8 cellular contexts compared by ENCODE assay signal in the genomic region with DNA sequence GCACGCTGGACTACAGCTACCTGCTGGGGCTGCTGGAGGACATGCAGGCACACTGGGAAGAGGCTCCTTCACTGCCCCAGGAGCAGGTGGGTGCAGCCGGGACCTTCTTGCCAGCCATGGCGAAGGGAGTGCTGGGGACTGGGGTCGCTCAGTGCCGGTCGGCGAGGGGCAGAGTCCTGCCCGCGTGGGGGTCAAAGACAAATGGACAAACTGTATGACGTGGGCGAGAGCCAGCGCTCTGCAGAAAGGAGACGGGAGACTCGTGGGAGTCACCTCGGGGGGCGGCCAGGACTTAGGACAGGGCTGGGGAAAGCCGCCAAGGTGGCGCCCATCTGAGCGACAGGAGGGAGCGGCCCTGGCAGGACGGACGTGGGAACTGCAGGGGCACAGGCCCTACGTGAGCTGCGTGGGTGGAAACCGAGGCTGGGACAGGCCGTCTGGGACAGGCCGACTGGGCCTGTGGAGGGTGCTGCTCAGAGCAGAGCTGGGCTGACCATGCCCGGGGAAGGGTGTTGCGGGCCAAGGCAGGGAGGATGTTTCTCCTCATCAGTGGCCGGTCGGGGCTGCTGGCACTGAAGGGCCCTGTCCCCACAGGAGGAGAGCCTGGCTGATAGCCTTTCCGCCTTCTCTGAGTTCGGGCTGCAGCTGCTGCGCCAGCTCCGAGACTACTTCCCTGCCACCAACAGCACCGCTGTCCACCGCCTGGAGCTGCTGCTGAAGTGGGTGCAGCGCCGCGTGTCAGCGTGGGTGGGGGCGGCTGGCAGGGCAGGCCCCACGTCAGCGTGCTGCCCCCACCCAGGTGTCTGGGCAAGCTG. TPM values are rescaled to one million over a fixed set of nuclear protein-coding genes. Genes with fewer than 3 reads are reported as not detected.
DNase-seq lines count a peak whose midpoint lies in the region; ATAC-seq and TF ChIP-seq lines count a peak whose summit lies in the region.

No MANE protein-coding gene starts in this region.

- H3K9ac ChIP-seq in mesendoderm (ENCODE audit: low read length), result peak overlapping the region; percentile 6

- H2BK15ac ChIP-seq in mesendoderm (replicated peaks; ENCODE audit: low read depth), result no peak overlapping the region

- TF ChIP-seq CTCF in AG04450 (IDR thresholded peaks at IDR 0.05; ENCODE audit: low read depth, low read length) (no peak), GM13977 (IDR thresholded peaks at IDR 0.05; ENCODE audit: extremely low read depth, insufficient read depth, missing control alignments) (no peak)

- H3K4me1 ChIP-seq in HAP-1 (peaks cover 7% of the 10 kb centered on the region; the same call in 1 of the 2 replicates), mesendoderm (ENCODE audit: control insufficient read depth, low read depth, low read length) (no peaks in the 10 kb centered on the region)

- in situ Hi-C loops in HAP-1 (cut with MboI; ENCODE audit: low sequenced_read_pairs) (no loop called here), GM13977 (cut with MboI; ENCODE audit: low pct_unique_long_range_greater_than_20kb, low sequenced_read_pairs, unreplicated experiment) (no loop called here)

- H4K5ac ChIP-seq in mesendoderm (ENCODE audit: low read length), result no peak overlapping the region

- H4K8ac ChIP-seq in mesendoderm (ENCODE audit: low read depth, low read length), result no peak overlapping the region

- peak overlapping the region; percentile 31 for H3K27ac Mint-ChIP-seq in activated naive CD8-positive, alpha-beta T cell treated with anti-CD3 and anti-CD28 coated beads, Interleukin-2, amount 50 U/mL, for 24 hours

- peaks cover 18% of the 10 kb centered on the region for H3K4me1 Mint-ChIP-seq in activated naive CD8-positive, alpha-beta T cell treated with anti-CD3 and anti-CD28 coated beads, Interleukin-2, amount 50 U/mL, for 24 hours

- H3K18ac ChIP-seq in mesendoderm (ENCODE audit: low read length), result no peak overlapping the region

- DNase-seq in AG04450 (ENCODE audit: low read depth, low spot score) (no peak), HAP-1 (ENCODE audit: low spot score in 2 of 2) (no peak), mesendoderm (no peak), GM13977 (ENCODE audit: low spot score) (no peak), KG1 (lab: John Stamatoyannopoulos, UW) (no peak), DMS153 (lab: John Stamatoyannopoulos, UW) (no peak)
- DNase-seq in activated naive CD8-positive, alpha-beta T cell treated with anti-CD3 and anti-CD28 coated beads, Interleukin-2, amount 50 U/mL, for 24 hours, result no peak
- no peak for DNase-seq in stimulated activated CD4-positive, alpha-beta T cell treated with anti-CD3 and anti-CD28 coated beads, Interleukin-4, amount 100 ng/mL, for 24 hours

- H3K9me3 ChIP-seq in AG04450 (ENCODE audit: control insufficient read depth, insufficient read depth, low read length) (no peaks in the 10 kb centered on the region; the same call in 1 of the 2 replicates), HAP-1 (no peaks in the 10 kb centered on the region)

- no peak overlapping the region for H3K27ac ChIP-seq in AG04450 (ENCODE audit: low read depth, low read length)
- no peak overlapping the region for H3K27ac ChIP-seq in mesendoderm (ENCODE audit: low read depth, low read length)

- H3K79me2 ChIP-seq in mesendoderm (ENCODE audit: control insufficient read depth, insufficient read depth, low read length), result no peaks in the 10 kb centered on the region

- H3K4me2 ChIP-seq in mesendoderm (ENCODE audit: low read length), result peak overlapping the region; percentile 35

- ATAC-seq in activated naive CD8-positive, alpha-beta T cell treated with anti-CD3 and anti-CD28 coated beads, Interleukin-2, amount 50 U/mL, for 24 hours, result no peak

- peaks cover 5% of the 10 kb centered on the region for H3K36me3 ChIP-seq in HAP-1 (replicated peaks)
- H3K36me3 ChIP-seq in mesendoderm (ENCODE audit: control insufficient read depth, insufficient read depth, low read length), result no peaks in the 10 kb centered on the region

- no peak overlapping the region for H3K4ac ChIP-seq in mesendoderm (ENCODE audit: low read depth, low read length)

- no CpG with 5 or more reads among the region's 44 CpGs for WGBS in mesendoderm (ENCODE audit: extremely low coverage, insufficient coverage, low lambda C conversion rate)

- H3K56ac ChIP-seq in mesendoderm (ENCODE audit: low read length), result peak overlapping the region; percentile 17

- H3K4me3 ChIP-seq in AG04450 (ENCODE audit: low read depth, low read length) (0 out of 2 replicates have a peak overlapping the region, but pooled peaks have one; percentile 10), HAP-1 (peak overlapping the region; percentile 24), mesendoderm (ENCODE audit: low read length) (no peak overlapping the region)

- H3K27me3 Mint-ChIP-seq in activated naive CD8-positive, alpha-beta T cell treated with anti-CD3 and anti-CD28 coated beads, Interleukin-2, amount 50 U/mL, for 24 hours, result no peaks in the 10 kb centered on the region

- H3K36me3 Mint-ChIP-seq in activated naive CD8-positive, alpha-beta T cell treated with anti-CD3 and anti-CD28 coated beads, Interleukin-2, amount 50 U/mL, for 24 hours (ENCODE audit: low read depth), result no peaks in the 10 kb centered on the region

- H2BK120ac ChIP-seq in mesendoderm (ENCODE audit: low read depth, low read length), result no peak overlapping the region

- H3K4me3 Mint-ChIP-seq in activated naive CD8-positive, alpha-beta T cell treated with anti-CD3 and anti-CD28 coated beads, Interleukin-2, amount 50 U/mL, for 24 hours, result peak overlapping the region; percentile 43

- H2BK5ac ChIP-seq in mesendoderm (ENCODE audit: low read length), result no peak overlapping the region

- H3K9me3 Mint-ChIP-seq in activated naive CD8-positive, alpha-beta T cell treated with anti-CD3 and anti-CD28 coated beads, Interleukin-2, amount 50 U/mL, for 24 hours, result no peaks in the 10 kb centered on the region

- CTCF ChIA-PET in AG04450 (lab: Charles Lee), result interaction anchor here (0.5 to 0.6 kb wide), 2 partner anchors 10 to 13 kb away, joined by 3 to 6 read pairs; no protein-coding TSS in a partner anchor

- no peaks in the 10 kb centered on the region for H3K79me1 ChIP-seq in mesendoderm (ENCODE audit: low read length)

- H3K23ac ChIP-seq in mesendoderm (ENCODE audit: low read length), result no peak overlapping the region

- H2AK5ac ChIP-seq in mesendoderm (ENCODE audit: low read length), result no peak overlapping the region

- POLR2A ChIA-PET in AG04450 (lab: Yijun Ruan, JAX), result interaction anchor here (0.6 to 0.7 kb wide), 2 partner anchors 20 to 607 kb away, joined by 3 read pairs; no protein-coding TSS in a partner anchor

- no peaks in the 10 kb centered on the region for H3K27me3 ChIP-seq in AG04450 (ENCODE audit: control insufficient read depth, insufficient read depth, low read length)
- H3K27me3 ChIP-seq in HAP-1 (ENCODE audit: low read depth), result peaks cover 6% of the 10 kb centered on the region; the same call in 1 of the 2 replicates
- H3K27me3 ChIP-seq in mesendoderm (ENCODE audit: insufficient read depth, low read length, poor library complexity), result no peaks in the 10 kb centered on the region

RNA-seq across cellular contexts. Expression of a gene that starts 8.0 kb away (rescaled TPM):
- polyA plus RNA-seq in AG04450 (2011; rRNA removed), result 34.4 and 40.4 TPM in 2 replicates
- polyA minus RNA-seq in AG04450 (2011; rRNA and poly(A)+ RNA removed), result 14.4 and 20.8 TPM in 2 replicates
- 34.0 TPM for polyA plus RNA-seq in mesendoderm (2013, experiment 1 of 2)
- polyA plus RNA-seq in mesendoderm (2013, experiment 2 of 2), result 35.7 TPM

RNA-seq across cellular contexts. Expression of a gene that starts 8.1 kb away (rescaled TPM):
- 40.5 and 49.9 TPM in 2 replicates for polyA plus RNA-seq in AG04450 (2011; rRNA removed)
- polyA minus RNA-seq in AG04450 (2011; rRNA and poly(A)+ RNA removed), result 17.7 and 29.0 TPM in 2 replicates
- 10.4 TPM for polyA plus RNA-seq in mesendoderm (2013, experiment 1 of 2)
- 10.1 TPM for polyA plus RNA-seq in mesendoderm (2013, experiment 2 of 2)

RNA-seq across cellular contexts. Expression of a gene that starts 10.2 kb away (rescaled TPM):
- 0.19 and 0.38 TPM in 2 replicates for polyA plus RNA-seq in AG04450 (2011; rRNA removed)
- 1.7 and 2.5 TPM in 2 replicates for polyA minus RNA-seq in AG04450 (2011; rRNA and poly(A)+ RNA removed)
- 1.7 TPM for polyA plus RNA-seq in mesendoderm (2013, experiment 1 of 2)
- 1.3 TPM for polyA plus RNA-seq in mesendoderm (2013, experiment 2 of 2)

RNA-seq across cellular contexts. Expression of a gene that starts 34.2 kb away (rescaled TPM):
- polyA plus RNA-seq in AG04450 (2011; rRNA removed), result 148 and 165 TPM in 2 replicates
- polyA minus RNA-seq in AG04450 (2011; rRNA and poly(A)+ RNA removed), result 81.1 and 99.3 TPM in 2 replicates
- 247 TPM for polyA plus RNA-seq in mesendoderm (2013, experiment 1 of 2)
- polyA plus RNA-seq in mesendoderm (2013, experiment 2 of 2), result 242 TPM
